Comparison of ENCODE assay signal across 8 cellular contexts in genomic region chr4:82721819-82722423, GRCh38.
DNase-seq lines count a peak whose midpoint lies in the region; ATAC-seq and TF ChIP-seq lines count a peak whose summit lies in the region.

No MANE protein-coding gene starts in this region.

- H3K4me3 ChIP-seq in epithelial cell of proximal tubule (ENCODE audit: low read depth, low read length) (no peak overlapping the region), psoas muscle (no peak overlapping the region)

- H3K27ac ChIP-seq in psoas muscle: no peak overlapping the region

- no peaks in the 10 kb centered on the region for H3K27me3 ChIP-seq in psoas muscle (ENCODE audit: insufficient read depth in 3 of 3, low read length in 2 of 3)

- intact Hi-C loops in psoas muscle (cut with DNase I) (no loop called here), posterior vena cava (cut with DNase I) (no loop called here)

- DNase-seq in stimulated activated naive CD4-positive, alpha-beta T cell treated with Interleukin-2 at 50 U/mL for 16 hours (lab: John Stamatoyannopoulos, UW): peak; percentile 3
- no peak for DNase-seq in stimulated activated naive CD4-positive, alpha-beta T cell (lab: John Stamatoyannopoulos, UW)
- DNase-seq in SK-N-DZ (ENCODE audit: low spot score): peak; percentile 22
- DNase-seq in epithelial cell of proximal tubule (ENCODE audit: low read depth): no peak
- DNase-seq in psoas muscle: no peak
- no peak for DNase-seq in islet precursor cell
- no peak for DNase-seq in posterior vena cava (ENCODE audit: low spot score)

- peak; percentile 74 for ATAC-seq in HG03342 (IDR thresholded peaks at IDR 0.05; ENCODE audit: unreplicated experiment)
- no peak for ATAC-seq in psoas muscle

- TF ChIP-seq CTCF in epithelial cell of proximal tubule (conservative IDR thresholded peaks at IDR 0.05; ENCODE audit: low read depth, low read length) (peak; percentile 36), psoas muscle (IDR thresholded peaks at IDR 0.05) (peak; percentile 43)

- no peaks in the 10 kb centered on the region for H3K9me3 ChIP-seq in psoas muscle

- WGBS in psoas muscle, 3 donors: 32 to 37% (median 36%) methylated on average over 2 of the region's 2 CpGs

- no peaks in the 10 kb centered on the region for H3K4me1 ChIP-seq in psoas muscle

- no peaks in the 10 kb centered on the region for H3K36me3 ChIP-seq in psoas muscle (ENCODE audit: insufficient read depth in 1 of 2, low read depth in 1 of 2)

Comparison
In these comparisons a context has a peak if more than half of its experiments do, and no peak if none do; other contexts are left out.
1. DNase-seq: peak in stimulated activated naive CD4-positive, alpha-beta T cell treated with Interleukin-2 at 50 U/mL for 16 hours (single experiment) and SK-N-DZ (single experiment); none in stimulated activated naive CD4-positive, alpha-beta T cell (0 of 6), epithelial cell of proximal tubule (single experiment), psoas muscle (0 of 2), islet precursor cell (single experiment) and posterior vena cava (single experiment).